In genomic region chr1:40665335-40666171, GRCh38 we compare ENCODE assay signal across 7 cellular contexts. TPM values are rescaled to one million over a fixed set of nuclear protein-coding genes. Genes with fewer than 3 reads are reported as not detected.
DNase-seq lines count a peak whose midpoint lies in the region; ATAC-seq, FAIRE-seq and TF ChIP-seq lines count a peak whose summit lies in the region.

RIMS3 (minus strand) TSS chr1:40665682; CDS start chr1:40641925, 23,757 bp downstream.

- no peaks in the 10 kb centered on the region for H3K9me3 ChIP-seq in breast epithelium
- H3K9me3 ChIP-seq in keratinocyte (ENCODE audit: control insufficient read depth, low read depth, low read length): no peaks in the 10 kb centered on the region

- peak within 1 kb of the TSS; percentile 72 for H2AFZ ChIP-seq in keratinocyte (ENCODE audit: control insufficient read depth, low read length)

- intact Hi-C loops in breast epithelium (cut with DNase I; ENCODE audit: low total_unique reads): no loop called here

- peak; percentile 59 for ATAC-seq in HG02870 (IDR thresholded peaks at IDR 0.05; ENCODE audit: unreplicated experiment)

- TF ChIP-seq CTCF in GM13976 (IDR thresholded peaks at IDR 0.05; ENCODE audit: borderline replicate concordance, control extremely low read depth, extremely low read depth, insufficient read depth, missing control alignments) (peak; percentile 38), WI38 (IDR thresholded peaks at IDR 0.05; ENCODE audit: low read depth, low read length) (no peak), breast epithelium (IDR thresholded peaks at IDR 0.05) (no peak), keratinocyte (optimal IDR thresholded peaks at IDR 0.05 in 1 of 3, IDR thresholded peaks at IDR 0.05 in 1 of 3, conservative IDR thresholded peaks at IDR 0.05 in 1 of 3; ENCODE audit: extremely low read depth in 1 of 3, insufficient read depth in 2 of 3, low read length in 3 of 3) (peak in 1 of 3 experiments; percentile 28)

- no peaks in the 10 kb centered on the region for H3K9me1 ChIP-seq in keratinocyte (ENCODE audit: control insufficient read depth, extremely low read depth, insufficient read depth, low read length)

- H4K20me1 ChIP-seq in keratinocyte (ENCODE audit: control insufficient read depth, extremely low read depth, insufficient read depth, low read length): no peaks in the 10 kb centered on the region

- in situ Hi-C loops in GM13976 (cut with MboI; ENCODE audit: low sequenced_read_pairs, unreplicated experiment): no loop called here

- no peaks in the 10 kb centered on the region for H3K27me3 ChIP-seq in breast epithelium
- H3K27me3 ChIP-seq in keratinocyte (ENCODE audit: control insufficient read depth, extremely low read depth, insufficient read depth, low read length): peaks cover 12% of the 10 kb centered on the region

- FAIRE-seq in keratinocyte (lab: Jason Lieb, UNC): peak; percentile 13

- H3K27ac ChIP-seq in breast epithelium: peak within 1 kb of the TSS; percentile 36 to 72
- H3K27ac ChIP-seq in keratinocyte (ENCODE audit: control insufficient read depth, insufficient read depth, low read length): no peak within 1 kb of the TSS

- no peaks in the 10 kb centered on the region for H3K79me2 ChIP-seq in keratinocyte (ENCODE audit: control insufficient read depth, insufficient read depth, low read length)

- no peaks in the 10 kb centered on the region for H3K36me3 ChIP-seq in breast epithelium
- H3K36me3 ChIP-seq in keratinocyte (ENCODE audit: control insufficient read depth in 2 of 2, extremely low read depth in 1 of 2, insufficient read depth in 2 of 2, low read length in 2 of 2): no peaks in the 10 kb centered on the region

- H3K9ac ChIP-seq in keratinocyte (ENCODE audit: control insufficient read depth, extremely low read depth, insufficient read depth, low read length): peak within 1 kb of the TSS; percentile 15

- H3K4me1 ChIP-seq in breast epithelium (peaks cover 0 to 5% of the 10 kb centered on the region in 2 donors), keratinocyte (ENCODE audit: control insufficient read depth, extremely low read depth, insufficient read depth, low read length) (peaks cover 16% of the 10 kb centered on the region)

- dilution Hi-C loops in keratinocyte (cut with MboI; ENCODE audit: extremely low pct_ligation_motif_present, low sequenced_read_pairs): no loop called here

- no peak for TF ChIP-seq POLR2A in breast epithelium (IDR thresholded peaks at IDR 0.05)

- DNase-seq in GM13976 (ENCODE audit: low spot score) (peak; percentile 98), NCI-H2029 (lab: John Stamatoyannopoulos, UW) (peak; percentile 98), breast epithelium (ENCODE audit: low spot score in 2 of 2) (peak; percentile 54 to 79), keratinocyte (ENCODE audit: low read depth, low spot score) (no peak)
- peak; percentile 60 to 76 for DNase-seq in stimulated activated CD4-positive, alpha-beta T cell treated with anti-CD3 and anti-CD28 coated beads, Interleukin-15, amount 100 ng/mL, for 48 hours (ENCODE audit: low read depth in 2 of 2)

- peak within 1 kb of the TSS; percentile 76 for H3K4me2 ChIP-seq in keratinocyte (ENCODE audit: control insufficient read depth, extremely low read depth, insufficient read depth, low read depth, low read length)

- H3K4me3 ChIP-seq in WI38 (ENCODE audit: low read depth, low read length) (peak within 1 kb of the TSS; percentile 43), breast epithelium (peak within 1 kb of the TSS; percentile 52 to 89 (median 74)), keratinocyte (ENCODE audit: control insufficient read depth in 2 of 3, extremely low read depth in 1 of 3, insufficient read depth in 2 of 3, low read depth in 1 of 3, low read length in 3 of 3) (peak within 1 kb of the TSS; percentile 42 to 59 (median 53))

RNA-seq across cellular contexts. Expression of gene RIMS3, which starts in this region (rescaled TPM):
- total RNA-seq in breast epithelium: 1 to 10 TPM in 2 of 3 donors, under 1 TPM in 1; 0.64 to 4.4 (median 2.6) TPM
- polyA plus RNA-seq in keratinocyte: 1.1 to 2.6 TPM (median 1.7 TPM) in 3 replicates
- 0.66 TPM for polyA plus RNA-seq in keratinocyte (2011; ENCODE audit: low read depth)
- polyA plus RNA-seq in keratinocyte (2011; cell fraction: cytosol; rRNA removed): 1.6 and 2.3 TPM in 2 replicates
- polyA plus RNA-seq in keratinocyte (2011; cell fraction: nucleus; rRNA removed): 5.2 and 6.7 TPM in 2 replicates
- polyA plus RNA-seq in keratinocyte (2012; ENCODE audit: low replicate concordance): 1.4 TPM in 2 replicates
- polyA minus RNA-seq in keratinocyte: 2.7 to 4.5 TPM (median 4.3 TPM) in 3 replicates
- 2.5 TPM for polyA minus RNA-seq in keratinocyte (2011; cell fraction: cytosol; rRNA and poly(A)+ RNA removed)
- 2.5 and 4.0 TPM in 2 replicates for polyA minus RNA-seq in keratinocyte (2011; cell fraction: nucleus; rRNA and poly(A)+ RNA removed)
